Comparison of ENCODE assay signal across 20 cellular contexts in the genomic region with DNA sequence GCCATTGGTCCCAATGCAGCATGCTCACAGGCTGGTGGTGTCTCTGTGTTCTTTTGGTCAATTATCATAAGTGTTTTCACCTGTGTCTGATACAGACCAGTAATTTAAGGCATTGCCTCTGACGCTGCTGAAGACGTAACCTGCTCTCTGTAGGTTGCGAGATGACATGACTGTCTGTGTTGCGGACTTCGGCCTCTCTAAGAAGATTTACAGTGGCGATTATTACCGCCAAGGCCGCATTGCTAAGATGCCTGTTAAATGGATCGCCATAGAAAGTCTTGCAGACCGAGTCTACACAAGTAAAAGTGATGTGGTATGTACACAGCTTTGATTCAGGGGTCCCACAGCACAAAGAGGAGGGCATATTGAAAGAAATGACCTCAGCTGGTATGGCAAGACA. TPM values are rescaled to one million over a fixed set of nuclear protein-coding genes. Genes with fewer than 3 reads are reported as not detected.
DNase-seq lines count a peak whose midpoint lies in the region; ATAC-seq, FAIRE-seq and TF ChIP-seq lines count a peak whose summit lies in the region.
"Had no signal": no experiment of that assay in that cellular context is flagged by ENCODE, and none has a peak within 500 bp of the region (broad histone marks: within the 10 kb centered on the region; RNA-seq: fewer than 3 reads in every experiment).

No MANE protein-coding gene starts in this region.

- POLR2A ChIA-PET in HepG2 (lab: Yijun Ruan, JAX), result no interaction called here
- POLR2A ChIA-PET in GM10248 (lab: Yijun Ruan, JAX), result interaction anchor here (0.6 kb wide), 1 partner anchor 309 kb away, joined by 4 read pairs; no protein-coding TSS in a partner anchor

- TF ChIP-seq EP300 in HepG2 (IDR thresholded peaks at IDR 0.05; ENCODE audit: low read depth in 2 of 2, low read length in 2 of 2), result no peak
- no peak for TF ChIP-seq EP300 in HepG2 (CRISPR knock-in tag; IDR thresholded peaks at IDR 0.05; ENCODE audit: borderline replicate concordance)

- no TSS peak for BruUV-seq in HepG2 (replicated peaks; lab: Mats Ljungman, UMichigan)

- ATAC-seq in HepG2 (no peak), right lobe of liver (no peak)

- H3K27ac ChIP-seq in HepG2 (ENCODE audit: extremely low read length, insufficient read depth, low read length) (no peak overlapping the region), right lobe of liver (no peak overlapping the region), smooth muscle cell (ENCODE audit: low read depth) (no peak overlapping the region)
- H3K27ac ChIP-seq: 22Rv1, A549, C4-2B, HL-60 had no signal

- TF ChIP-seq RAD21 in HepG2 (CRISPR knock-in tag; IDR thresholded peaks at IDR 0.05), result no peak

- TF ChIP-seq POLR2A in HepG2 (IDR thresholded peaks at IDR 0.05; ENCODE audit: insufficient read depth in 1 of 2, low read depth in 2 of 2, low read length in 2 of 2) (no peak), right lobe of liver (IDR thresholded peaks at IDR 0.05) (no peak)

- FAIRE-seq in HepG2 (lab: Jason Lieb, UNC), result no peak
- FAIRE-seq: A549, D721Med, G401.6, GM12892, GM18507 had no signal

- H3K36me3 Mint-ChIP-seq in endothelial cell (ENCODE audit: low read depth, unreplicated experiment) (peaks cover 12% of the 10 kb centered on the region), immature natural killer cell (no peaks in the 10 kb centered on the region)

- H3K4me2 ChIP-seq in HepG2 (ENCODE audit: low read depth, low read length) (no peak overlapping the region), smooth muscle cell (peak overlapping the region; percentile 19)
- H3K4me2 ChIP-seq: A549 had no signal

- H3K4me1 Mint-ChIP-seq in endothelial cell (ENCODE audit: unreplicated experiment) (peaks cover 37% of the 10 kb centered on the region), immature natural killer cell (peaks cover 0 to 3% of the 10 kb centered on the region in 2 donors)

- no peaks in the 10 kb centered on the region for H3K27me3 ChIP-seq in HepG2 (ENCODE audit: control insufficient read depth in 1 of 2, insufficient read depth in 2 of 2, low read length in 2 of 2)
- H3K27me3 ChIP-seq in right lobe of liver, result no peaks in the 10 kb centered on the region
- no peaks in the 10 kb centered on the region for H3K27me3 ChIP-seq in smooth muscle cell (ENCODE audit: low read depth)

- in situ Hi-C loops in HepG2 (cut with HindIII; ENCODE audit: extremely low pct_ligation_motif_present, low pct_unique_long_range_greater_than_20kb), result no loop called here

- H3K36me3 ChIP-seq in HepG2 (replicated peaks in 1 of 2; ENCODE audit: control insufficient read depth in 1 of 2, insufficient read depth in 2 of 2, low read length in 2 of 2) (peaks cover 33 to 45% of the 10 kb centered on the region in 2 experiments), right lobe of liver (peaks cover 0 to 12% (median 5%) of the 10 kb centered on the region in 4 donors), smooth muscle cell (ENCODE audit: low read depth) (no peaks in the 10 kb centered on the region)

- intact Hi-C loops in HepG2 (cut with micrococcal nuclease; ENCODE audit: unreplicated experiment), result no loop called here
- intact Hi-C loops in right lobe of liver (cut with DNase I), result no loop called here

- H3K9ac ChIP-seq in HepG2 (ENCODE audit: insufficient read depth, low read depth, low read length) (no peak overlapping the region), smooth muscle cell (ENCODE audit: low read depth) (no peak overlapping the region)

- H3K27ac Mint-ChIP-seq in endothelial cell (ENCODE audit: unreplicated experiment) (peak overlapping the region; percentile 80), immature natural killer cell (no peak overlapping the region)
- H3K27ac Mint-ChIP-seq: CD4-positive, alpha-beta T cell; HFFc6 had no signal

- WGBS in HepG2 (ENCODE audit: low lambda C conversion rate), result 97% methylated on average over 10 of the region's 10 CpGs
- WGBS in right lobe of liver (ENCODE audit: insufficient coverage, low coverage, low lambda C conversion rate, missing lambda C conversion rate), result 95% methylated on average over 9 of the region's 10 CpGs
- WGBS in smooth muscle cell (ENCODE audit: low lambda C conversion rate), result 71% methylated on average over 10 of the region's 10 CpGs

- H3K4me3 ChIP-seq in HepG2 (replicated peaks in 1 of 3; ENCODE audit: insufficient read depth in 1 of 3, low read depth in 2 of 3, low read length in 3 of 3), result no peak overlapping the region
- H3K4me3 ChIP-seq in right lobe of liver, result no peak overlapping the region
- H3K4me3 ChIP-seq in smooth muscle cell, result no peak overlapping the region
- H3K4me3 ChIP-seq: A549 had no signal

- H3K4me1 ChIP-seq in HepG2 (ENCODE audit: insufficient read depth, low read length) (peaks cover 18% of the 10 kb centered on the region), right lobe of liver (no peaks in the 10 kb centered on the region), smooth muscle cell (ENCODE audit: low read depth) (no peaks in the 10 kb centered on the region)
- H3K4me1 ChIP-seq: A549 had no signal

- DNase-seq in HepG2 (ENCODE audit: low spot score), result no peak
- no peak for DNase-seq in right lobe of liver
- no peak for DNase-seq in endothelial cell (ENCODE audit: low spot score)
- DNase-seq in smooth muscle cell (lab: John Stamatoyannopoulos, UW; ENCODE audit: unreplicated experiment), result no peak
- no peak for DNase-seq in GM10248 (ENCODE audit: extremely low spot score)
- no peak for DNase-seq in central memory CD4-positive, alpha-beta T cell
- DNase-seq in immature natural killer cell, result no peak
- DNase-seq: AML-193; CD4-positive, alpha-beta T cell; GOT3 had no signal

- no peak for TF ChIP-seq CTCF in HepG2 (CRISPR knock-in tag; IDR thresholded peaks at IDR 0.05)
- TF ChIP-seq CTCF in right lobe of liver (IDR thresholded peaks at IDR 0.05), result no peak
- TF ChIP-seq CTCF in endothelial cell (IDR thresholded peaks at IDR 0.05; ENCODE audit: unreplicated experiment), result no peak
- no peak for TF ChIP-seq CTCF in smooth muscle cell (IDR thresholded peaks at IDR 0.05; ENCODE audit: borderline replicate concordance, insufficient read depth, poor library complexity, severe bottlenecking)
- TF ChIP-seq CTCF in GM10248 (IDR thresholded peaks at IDR 0.05; ENCODE audit: control extremely low read depth, extremely low read depth, low read depth, missing control alignments), result no peak

- H3K4me3 Mint-ChIP-seq in endothelial cell (ENCODE audit: unreplicated experiment) (no peak overlapping the region), immature natural killer cell (no peak overlapping the region)
- H3K4me3 Mint-ChIP-seq: CD4-positive, alpha-beta T cell; HFFc6 had no signal

- CTCF ChIA-PET in HepG2 (lab: Yijun Ruan, JAX; ENCODE audit: low intra/inter-chr PET ratio, low total read pairs), result no interaction called here
- CTCF ChIA-PET in GM10248 (lab: Yijun Ruan, JAX), result no interaction called here

- H3K27me3 Mint-ChIP-seq in endothelial cell (ENCODE audit: unreplicated experiment), result peaks cover 4% of the 10 kb centered on the region
- H3K27me3 Mint-ChIP-seq in immature natural killer cell (ENCODE audit: low read depth in 3 of 3), result peaks cover 0 to 8% (median 2%) of the 10 kb centered on the region in 3 donors

- H3K79me2 ChIP-seq in HepG2 (ENCODE audit: insufficient read depth, low read length) (no peaks in the 10 kb centered on the region), smooth muscle cell (ENCODE audit: low read depth) (no peaks in the 10 kb centered on the region)

- H4K20me1 ChIP-seq in HepG2 (ENCODE audit: insufficient read depth, low read length) (no peaks in the 10 kb centered on the region), smooth muscle cell (ENCODE audit: low read depth) (no peaks in the 10 kb centered on the region)

- H3K9me3 Mint-ChIP-seq in endothelial cell (ENCODE audit: unreplicated experiment), result no peaks in the 10 kb centered on the region
- H3K9me3 Mint-ChIP-seq in immature natural killer cell, result no peaks in the 10 kb centered on the region
- H3K9me3 Mint-ChIP-seq: CD4-positive, alpha-beta T cell had no signal

- no peaks in the 10 kb centered on the region for H3K9me3 ChIP-seq in HepG2 (ENCODE audit: low read length)
- no peaks in the 10 kb centered on the region for H3K9me3 ChIP-seq in right lobe of liver
- no peaks in the 10 kb centered on the region for H3K9me3 ChIP-seq in smooth muscle cell (replicated peaks; ENCODE audit: low read depth)
- H3K9me3 ChIP-seq: A549, Caco-2 had no signal

- no peaks in the 10 kb centered on the region for H3F3A ChIP-seq in smooth muscle cell (ENCODE audit: low read depth)

- no peak overlapping the region for H2AFZ ChIP-seq in HepG2 (ENCODE audit: low read length)
- no peak overlapping the region for H2AFZ ChIP-seq in smooth muscle cell (ENCODE audit: low read depth)

RNA-seq across cellular contexts. Expression of a gene that starts 33.8 kb away (rescaled TPM):
- total RNA-seq in HepG2 (2016; rRNA removed; fragmentation: Illumina TruSeq; extraction: Trizol) (9.9 and 15.1 TPM in 2 replicates), right lobe of liver (10 to 100 TPM in 3 of 6 experiments, 1 to 10 TPM in 3; 5.4 to 18.0 (median 8.8) TPM), endothelial cell (ENCODE audit: unreplicated experiment) (22.6 TPM), smooth muscle cell (109 and 117 TPM in 2 replicates)
- total RNA-seq in HepG2 (2016; cell fraction: cytosol; rRNA removed; fragmentation: Illumina TruSeq; extraction: Trizol; ENCODE audit: low read depth), result 8.3 and 8.9 TPM in 2 replicates
- total RNA-seq in HepG2 (2016; cell fraction: insoluble cytoplasmic fraction; rRNA removed; fragmentation: Illumina TruSeq; extraction: Trizol), result 9.2 and 15.1 TPM in 2 replicates
- 6.2 and 6.3 TPM in 2 replicates for total RNA-seq in HepG2 (2016; cell fraction: membrane; rRNA removed; fragmentation: Illumina TruSeq; extraction: Trizol)
- total RNA-seq in HepG2 (2016; cell fraction: nucleus; rRNA removed; fragmentation: Illumina TruSeq; extraction: Trizol), result 24.1 and 32.0 TPM in 2 replicates
- polyA plus RNA-seq in HepG2 (2011; rRNA removed) (13.0 and 16.2 TPM in 2 replicates), smooth muscle cell (26.9 and 27.2 TPM in 2 replicates), immature natural killer cell (1 to 10 TPM; 3.0 to 8.5 (median 5.2) TPM)
- polyA plus RNA-seq in HepG2 (2011; cell fraction: cytosol; rRNA removed), result 5.4 and 9.6 TPM in 2 replicates
- 17.3 TPM in 2 replicates for polyA plus RNA-seq in HepG2 (2011; cell fraction: nucleus; rRNA removed)
- 16.5 and 25.6 TPM in 2 replicates for polyA plus RNA-seq in HepG2 (2012)
- 0.47 and 0.84 TPM in 2 replicates for polyA plus RNA-seq in HepG2 (2016; cell fraction: cytosol; fragmentation: Illumina TruSeq; extraction: Trizol; ENCODE audit: low read depth)
- polyA plus RNA-seq in HepG2 (2016; cell fraction: insoluble cytoplasmic fraction; fragmentation: Illumina TruSeq; extraction: Trizol; ENCODE audit: low read depth), result 7.1 and 8.1 TPM in 2 replicates
- 1.6 and 2.5 TPM in 2 replicates for polyA plus RNA-seq in HepG2 (2016; cell fraction: membrane; fragmentation: Illumina TruSeq; extraction: Trizol; ENCODE audit: low read depth)
- 33.9 and 34.2 TPM in 2 replicates for polyA plus RNA-seq in HepG2 (2016; cell fraction: nucleus; fragmentation: Illumina TruSeq; extraction: Trizol; ENCODE audit: insufficient read depth, low read depth)
- 2.3 and 9.3 TPM in 2 replicates for polyA minus RNA-seq in HepG2 (2011; rRNA and poly(A)+ RNA removed; ENCODE audit: low replicate concordance)
- polyA minus RNA-seq in HepG2 (2011; cell fraction: cytosol; rRNA and poly(A)+ RNA removed), result 21.9 and 33.0 TPM in 2 replicates
- polyA minus RNA-seq in HepG2 (2011; cell fraction: nucleus; rRNA and poly(A)+ RNA removed), result 24.2 and 24.7 TPM in 2 replicates
